8 cellular contexts compared by ENCODE assay signal in genomic region chr11:65444314-65445051, GRCh38. TPM values are rescaled to one million over a fixed set of nuclear protein-coding genes. Genes with fewer than 3 reads are reported as not detected.
DNase-seq lines count a peak whose midpoint lies in the region; ATAC-seq, FAIRE-seq and TF ChIP-seq lines count a peak whose summit lies in the region.

No MANE protein-coding gene starts in this region.

- no peak for TF ChIP-seq RAD21 in A549 (conservative IDR thresholded peaks at IDR 0.05 in 1 of 2, IDR thresholded peaks at IDR 0.05 in 1 of 2)

- H3K4me1 Mint-ChIP-seq in MCF 10A (ENCODE audit: insufficient read depth, unreplicated experiment) (peaks cover 48% of the 10 kb centered on the region), mesothelial cell of epicardium (peaks cover 24% of the 10 kb centered on the region)

- no peak for DNase-seq in A549 (ENCODE audit: low read depth in 1 of 2, low spot score in 1 of 2)
- peak; percentile 63 for DNase-seq in M059J (ENCODE audit: low read depth)
- DNase-seq in MCF 10A (ENCODE audit: unreplicated experiment): peak; percentile 38
- no peak for DNase-seq in mesothelial cell of epicardium (ENCODE audit: low spot score in 2 of 2, unreplicated experiment in 2 of 2)
- DNase-seq in NCI-H128 (lab: John Stamatoyannopoulos, UW; ENCODE audit: unreplicated experiment): no peak
- no peak for DNase-seq in C1 segment of cervical spinal cord (lab: John Stamatoyannopoulos, UW)

- H3K27ac Mint-ChIP-seq in MCF 10A (ENCODE audit: low read depth, unreplicated experiment): peak overlapping the region; percentile 82
- H3K27ac Mint-ChIP-seq in mesothelial cell of epicardium: peak overlapping the region; percentile 44

- CTCF ChIA-PET in A549 (lab: Yijun Ruan, JAX): interaction anchor here (0.9 to 5.4 kb wide), 7 partner anchors 16 to 66 kb away, joined by 3 to 36 read pairs (median 8); no protein-coding TSS in a partner anchor
- CTCF ChIA-PET in MCF 10A (lab: Yijun Ruan, JAX): interaction anchor here (0.6 to 0.9 kb wide), 2 partner anchors 29 to 44 kb away, joined by 3 to 4 read pairs; no protein-coding TSS in a partner anchor

- no peaks in the 10 kb centered on the region for H3K9me3 Mint-ChIP-seq in MCF 10A (ENCODE audit: unreplicated experiment)
- peaks cover 3% of the 10 kb centered on the region for H3K9me3 Mint-ChIP-seq in mesothelial cell of epicardium

- ATAC-seq in A549 (peak; percentile 0 to 2; a peak in 4 of 6 replicates), HG02642 (IDR thresholded peaks at IDR 0.05; ENCODE audit: poor library complexity, unreplicated experiment) (no peak), HG03521 (IDR thresholded peaks at IDR 0.05; ENCODE audit: unreplicated experiment) (no peak)

- intact Hi-C loops in MCF 10A (cut with micrococcal nuclease): no loop called here

- no TSS peak for BruUV-seq in MCF 10A (replicated peaks; lab: Mats Ljungman, UMichigan)

- peaks cover 95% of the 10 kb centered on the region for H3K4me1 ChIP-seq in A549

- H3K27me3 Mint-ChIP-seq in MCF 10A (ENCODE audit: insufficient read depth, unreplicated experiment): no peaks in the 10 kb centered on the region
- no peaks in the 10 kb centered on the region for H3K27me3 Mint-ChIP-seq in mesothelial cell of epicardium (ENCODE audit: low read depth)

- H3K4me3 Mint-ChIP-seq in MCF 10A (ENCODE audit: unreplicated experiment): no peak overlapping the region
- H3K4me3 Mint-ChIP-seq in mesothelial cell of epicardium: no peak overlapping the region

- no peak for TF ChIP-seq EP300 in A549 (IDR thresholded peaks at IDR 0.05)

- peak overlapping the region; percentile 43 to 81; a peak in 4 of 6 replicates for H3K27ac ChIP-seq in A549

- TF ChIP-seq POLR2A in A549 (IDR thresholded peaks at IDR 0.05; ENCODE audit: low read length): no peak

- POLR2A ChIA-PET in A549 (lab: Yijun Ruan, JAX): interaction anchor here (1.0 to 6.9 kb wide), 13 partner anchors 8 to 111 kb away, joined by 3 to 68 read pairs (median 4); partner anchors contain the start of genes DPF2, MALAT1 and SCYL1
- POLR2A ChIA-PET in MCF 10A (lab: Yijun Ruan, JAX): interaction anchor here (0.6 to 11.6 kb wide), 10 partner anchors 8 to 64 kb away, joined by 3 to 391 read pairs (median 69); partner anchors contain the start of genes MALAT1 and NEAT1

- H3K36me3 Mint-ChIP-seq in MCF 10A (ENCODE audit: insufficient read depth, unreplicated experiment) (peaks cover 100% of the 10 kb centered on the region), mesothelial cell of epicardium (peaks cover 21% of the 10 kb centered on the region)

- H3K4me3 ChIP-seq in A549: no peak overlapping the region

- H3K9me3 ChIP-seq in A549: no peaks in the 10 kb centered on the region

- no peak for TF ChIP-seq CTCF in A549 (IDR thresholded peaks at IDR 0.05)
- no peak for TF ChIP-seq CTCF in MCF 10A (IDR thresholded peaks at IDR 0.05; ENCODE audit: unreplicated experiment)
- no peak for TF ChIP-seq CTCF in mesothelial cell of epicardium (IDR thresholded peaks at IDR 0.05; ENCODE audit: unreplicated experiment)

- no peak for FAIRE-seq in A549 (lab: Jason Lieb, UNC)

- WGBS in A549 (ENCODE audit: missing lambda C conversion rate): 88% methylated on average over 12 of the region's 14 CpGs

- 0 out of 3 replicates have a peak overlapping the region, but pooled peaks have one; percentile 7 for H3K4me2 ChIP-seq in A549

TF ChIP-seq in A549, 52 proteins besides CTCF, POLR2A, EP300 and RAD21:
- no peak for TF ChIP-seq HMGXB4 (CRISPR knock-in tag; IDR thresholded peaks at IDR 0.05; ENCODE audit: borderline replicate concordance)
- TF ChIP-seq RARB (CRISPR knock-in tag; IDR thresholded peaks at IDR 0.05): peak; percentile 64; the same call in 1 of the 2 replicates
- TF ChIP-seq FOSB (CRISPR knock-in tag; IDR thresholded peaks at IDR 0.05): peak; percentile 22; the same call in 1 of the 2 replicates
- peak; percentile 71 for TF ChIP-seq TP53 (CRISPR knock-in tag; IDR thresholded peaks at IDR 0.05)
- no peak for TF ChIP-seq ZFP36 (IDR thresholded peaks at IDR 0.05; ENCODE audit: borderline replicate concordance, partially characterized antibody)
- TF ChIP-seq SMC3 (IDR thresholded peaks at IDR 0.05): no peak

RNA-seq across cellular contexts. Expression of gene NEAT1, which starts 21.9 kb away (rescaled TPM):
- polyA plus RNA-seq in A549 (2011; rRNA removed): 181 and 314 TPM in 2 replicates
- polyA plus RNA-seq in A549 (2012; cell fraction: cytosol; rRNA removed): 137 and 155 TPM in 2 replicates
- 406 and 691 TPM in 2 replicates for polyA plus RNA-seq in A549 (2012; cell fraction: nucleus; rRNA removed)
- 1,009 to 1,407 TPM (median 1,223 TPM) in 3 replicates for polyA plus RNA-seq in A549 (2017; fragmentation: RNase III; extraction: RNeasy Plus Mini Kit Qiagen cat#74134 plus additional on column Dnase treatment)
- polyA minus RNA-seq in A549 (2011; rRNA and poly(A)+ RNA removed): 160 and 161 TPM in 2 replicates
- total RNA-seq in M059J (2014; rRNA removed; shearing (Covaris generic)): 3.9 and 6.5 TPM in 2 replicates
- 1,026 and 1,292 TPM in 2 replicates for total RNA-seq in MCF 10A (2022)
- total RNA-seq in mesothelial cell of epicardium: 236 to 269 TPM (median 246 TPM) in 3 replicates

RNA-seq across cellular contexts. Expression of gene MALAT1, which starts 54.4 kb away (rescaled TPM):
- polyA plus RNA-seq in A549 (2011; rRNA removed) (1,041 and 1,340 TPM in 2 replicates), A549 (2017; fragmentation: RNase III; extraction: RNeasy Plus Mini Kit Qiagen cat#74134 plus additional on column Dnase treatment) (167 to 203 TPM (median 188 TPM) in 3 replicates)
- polyA plus RNA-seq in A549 (2012; cell fraction: cytosol; rRNA removed): 24.8 and 29.0 TPM in 2 replicates
- polyA plus RNA-seq in A549 (2012; cell fraction: nucleus; rRNA removed): 215 and 608 TPM in 2 replicates
- polyA minus RNA-seq in A549 (2011; rRNA and poly(A)+ RNA removed): 10,326 and 11,734 TPM in 2 replicates
- 370 and 608 TPM in 2 replicates for total RNA-seq in M059J (2014; rRNA removed; shearing (Covaris generic))
- total RNA-seq in MCF 10A (2022) (10,851 and 12,068 TPM in 2 replicates), mesothelial cell of epicardium (15,343 to 16,172 TPM (median 16,018 TPM) in 3 replicates)

RNA-seq across cellular contexts. Expression of gene FRMD8, which starts 58.0 kb away (rescaled TPM):
- 12.2 and 12.9 TPM in 2 replicates for polyA plus RNA-seq in A549 (2011; rRNA removed)
- polyA plus RNA-seq in A549 (2012; cell fraction: cytosol; rRNA removed): 30.5 and 36.6 TPM in 2 replicates
- 46.7 and 62.2 TPM in 2 replicates for polyA plus RNA-seq in A549 (2012; cell fraction: nucleus; rRNA removed)
- 16.5 to 20.0 TPM (median 17.4 TPM) in 3 replicates for polyA plus RNA-seq in A549 (2017; fragmentation: RNase III; extraction: RNeasy Plus Mini Kit Qiagen cat#74134 plus additional on column Dnase treatment)
- polyA minus RNA-seq in A549 (2011; rRNA and poly(A)+ RNA removed): 12.1 and 14.5 TPM in 2 replicates
- 42.6 and 43.0 TPM in 2 replicates for total RNA-seq in M059J (2014; rRNA removed; shearing (Covaris generic))
- 18.9 and 21.7 TPM in 2 replicates for total RNA-seq in MCF 10A (2022)
- 23.5 to 26.4 TPM (median 25.0 TPM) in 3 replicates for total RNA-seq in mesothelial cell of epicardium

Comparison
In these comparisons a context has a peak if more than half of its experiments do, and no peak if none do; other contexts are left out.
1. ATAC-seq: peak in A549 (2 of 2); none in HG02642 (single experiment) and HG03521 (single experiment).
2. DNase-seq: peak in M059J (single experiment) and MCF 10A (single experiment); none in A549 (0 of 2), mesothelial cell of epicardium (0 of 2), NCI-H128 (single experiment) and C1 segment of cervical spinal cord (0 of 14).
3. RNA of gene NEAT1, which starts 21.9 kb away (total RNA-seq): 1,026 to 1,292 TPM in MCF 10A and 236 to 269 TPM in mesothelial cell of epicardium; 3.9 to 6.5 TPM in M059J; every median in the first group is over 10 times any median in the second.
4. RNA of gene MALAT1, which starts 54.4 kb away (total RNA-seq): 15,343 to 16,172 TPM in mesothelial cell of epicardium and 10,851 to 12,068 TPM in MCF 10A; 370 to 608 TPM in M059J; every median in the first group is over 10 times any median in the second.